9 cellular contexts compared by ENCODE assay signal in the genomic region with DNA sequence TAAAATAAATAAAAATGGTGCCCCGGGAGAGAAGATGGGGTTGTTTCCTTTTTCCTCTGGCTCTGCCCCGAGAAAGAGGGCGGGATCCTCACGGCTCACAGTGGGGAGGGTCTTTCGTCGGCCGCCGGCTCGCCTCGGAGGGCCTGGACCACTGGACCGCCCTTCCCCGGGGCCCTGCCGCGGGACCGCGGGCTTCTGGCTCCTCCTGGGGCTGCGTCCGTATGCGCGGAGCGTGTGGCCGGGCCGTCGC. TPM values are rescaled to one million over a fixed set of nuclear protein-coding genes. Genes with fewer than 3 reads are reported as not detected.
DNase-seq lines count a peak whose midpoint lies in the region; ATAC-seq and TF ChIP-seq lines count a peak whose summit lies in the region.
"Had no signal": no experiment of that assay in that cellular context is flagged by ENCODE, and none has a peak within 500 bp of the region (broad histone marks: within the 10 kb centered on the region; RNA-seq: fewer than 3 reads in every experiment).

No MANE protein-coding gene starts in this region.

- peaks cover 26% of the 10 kb centered on the region for H3K79me2 ChIP-seq in ACC112 (ENCODE audit: control insufficient read depth, insufficient read depth, low read length, unreplicated experiment)

- WGBS in tibial nerve, 2 donors: 2 to 3% methylated on average over 14 to 19 of the region's 24 CpGs

- H3K36me3 ChIP-seq in ACC112 (ENCODE audit: insufficient read depth, low read length): no peaks in the 10 kb centered on the region
- H3K36me3 ChIP-seq in tibial nerve: no peaks in the 10 kb centered on the region

- TF ChIP-seq POLR2A in tibial nerve (IDR thresholded peaks at IDR 0.05): no peak

- peak overlapping the region; percentile 96 for H3K4me3 ChIP-seq in ACC112 (ENCODE audit: low read depth, low read length)
- H3K4me3 ChIP-seq in fibroblast of villous mesenchyme (ENCODE audit: low read depth, low read length): peak overlapping the region; percentile 81
- H3K4me3 ChIP-seq in tibial nerve: peak overlapping the region in 3 of 4 donors; percentile 7 to 47 (median 10)

- no peak for TF ChIP-seq EP300 in tibial nerve (IDR thresholded peaks at IDR 0.05)

- H3K27ac ChIP-seq in ACC112 (ENCODE audit: low read depth, low read length) (peak overlapping the region; percentile 49), tibial nerve (no peak overlapping the region)
- H3K27ac ChIP-seq: epithelial cell of prostate had no signal

- peak; percentile 12 for ATAC-seq in GM21367 (IDR thresholded peaks at IDR 0.05; ENCODE audit: unreplicated experiment)
- ATAC-seq in GM21737 (IDR thresholded peaks at IDR 0.05; ENCODE audit: unreplicated experiment): no peak

- no peaks in the 10 kb centered on the region for H3K9me3 ChIP-seq in tibial nerve

- peaks cover 17% of the 10 kb centered on the region for H3K4me1 ChIP-seq in ACC112 (ENCODE audit: control insufficient read depth, insufficient read depth, low read length, unreplicated experiment)
- peaks cover 0 to 46% (median 30%) of the 10 kb centered on the region in 4 donors for H3K4me1 ChIP-seq in tibial nerve

- H3K27me3 ChIP-seq in ACC112 (ENCODE audit: insufficient read depth, low read length) (peaks cover 37% of the 10 kb centered on the region), tibial nerve (peaks cover 21 to 99% of the 10 kb centered on the region in 2 donors)

- peak overlapping the region; percentile 88 for H2AFZ ChIP-seq in ACC112 (ENCODE audit: low read length, unreplicated experiment)

- TF ChIP-seq CTCF in fibroblast of villous mesenchyme (IDR thresholded peaks at IDR 0.05; ENCODE audit: insufficient read depth, low read depth, low read length) (no peak), tibial nerve (IDR thresholded peaks at IDR 0.05) (no peak)

- DNase-seq in NCI-H69 (lab: John Stamatoyannopoulos, UW) (peak; percentile 90), fibroblast of villous mesenchyme (ENCODE audit: low read depth) (no peak), tibial nerve (ENCODE audit: low spot score in 2 of 2) (no peak), OCI-M2 (lab: John Stamatoyannopoulos, UW; ENCODE audit: unreplicated experiment) (no peak), islet precursor cell (no peak)

RNA-seq across cellular contexts. Expression of gene IGF2BP3, which starts 3.5 kb away (rescaled TPM):
- total RNA-seq in fibroblast of villous mesenchyme (9.1 and 12.2 TPM in 2 replicates), tibial nerve (under 1 TPM in 3 of 4 donors, not detected in 1; 0.21 to 0.90 (median 0.59) TPM)

RNA-seq across cellular contexts. Expression of gene TRA2A, which starts 58.0 kb away (rescaled TPM):
- total RNA-seq in fibroblast of villous mesenchyme (21.3 and 45.8 TPM in 2 replicates), tibial nerve (10 to 100 TPM; 39.4 to 74.9 (median 43.5) TPM)

Comparison
In these comparisons a context has a peak if more than half of its experiments do, and no peak if none do; other contexts are left out.
1. H3K4me3 ChIP-seq: peak in every context shown above with its lines; median percentile 96 in ACC112; 81 in fibroblast of villous mesenchyme; 10 in tibial nerve.